ENCODE assay signal across 13 cellular contexts in genomic region chr3:143535994-143536784, GRCh38.
DNase-seq lines count a peak whose midpoint lies in the region; ATAC-seq and TF ChIP-seq lines count a peak whose summit lies in the region.
"Had no signal": no experiment of that assay in that cellular context is flagged by ENCODE, and none has a peak within 500 bp of the region (broad histone marks: within the 10 kb centered on the region; RNA-seq: fewer than 3 reads in every experiment).

No MANE protein-coding gene starts in this region.

- H3K36me3 Mint-ChIP-seq in memory B cell: peaks cover 2% of the 10 kb centered on the region

- H3K4me3 Mint-ChIP-seq in memory B cell: peak overlapping the region; percentile 75
- H3K4me3 Mint-ChIP-seq: nephron progenitor cell; stimulated activated naive CD8-positive, alpha-beta T cell treated with anti-CD3 and anti-CD28 coated beads, Interleukin-15, Interleukin-2, amounts not matched to agents 100 ng/mL and 50 ng/mL, for 24 hours had no signal

- ATAC-seq in GM18520 (IDR thresholded peaks at IDR 0.05; ENCODE audit: unreplicated experiment) (peak; percentile 97), GM21529 (IDR thresholded peaks at IDR 0.05; ENCODE audit: unreplicated experiment) (peak; percentile 95), HG03442 (IDR thresholded peaks at IDR 0.05; ENCODE audit: unreplicated experiment) (peak; percentile 95), memory B cell (ENCODE audit: low read depth) (peak; percentile 86)

- peak overlapping the region; percentile 90 for H3K27ac Mint-ChIP-seq in memory B cell
- H3K27ac Mint-ChIP-seq: nephron progenitor cell; stimulated activated naive CD8-positive, alpha-beta T cell treated with anti-CD3 and anti-CD28 coated beads, Interleukin-15, Interleukin-2, amounts not matched to agents 100 ng/mL and 50 ng/mL, for 24 hours had no signal

- TF ChIP-seq CTCF in RWPE1 (conservative IDR thresholded peaks at IDR 0.05; ENCODE audit: low read depth): no peak

- no peak for DNase-seq in memory B cell (ENCODE audit: low spot score in 2 of 2)
- no peak for DNase-seq in RWPE1 (ENCODE audit: low spot score)
- DNase-seq in Ammon's horn (ENCODE audit: low spot score): no peak
- DNase-seq in GOT3 (lab: John Stamatoyannopoulos, UW): no peak
- no peak for DNase-seq in activated gamma-delta T cell (lab: John Stamatoyannopoulos, UW)
- DNase-seq: activated CD4-positive, alpha-beta T cell treated with anti-CD3 and anti-CD28 coated beads, Interleukin-2, amount 50 U/mL, for 4 hours; NCI-H187 treated with DMSO at 0.1 percent for 48 hours; nephron progenitor cell had no signal

- peaks cover 19% of the 10 kb centered on the region for H3K4me1 Mint-ChIP-seq in memory B cell

- H3K27ac ChIP-seq in RWPE1: no peak overlapping the region
- H3K27ac ChIP-seq: epithelial cell of prostate had no signal

- CTCF ChIA-PET in RWPE1 (lab: Yijun Ruan, JAX): interaction anchor here (0.6 kb wide), 1 partner anchor 242 kb away, joined by 3 read pairs; no protein-coding TSS in a partner anchor

- H3K9me3 Mint-ChIP-seq in memory B cell: no peaks in the 10 kb centered on the region
- H3K9me3 Mint-ChIP-seq: nephron progenitor cell; stimulated activated naive CD8-positive, alpha-beta T cell treated with anti-CD3 and anti-CD28 coated beads, Interleukin-15, Interleukin-2, amounts not matched to agents 100 ng/mL and 50 ng/mL, for 24 hours had no signal

- no peaks in the 10 kb centered on the region for H3K27me3 Mint-ChIP-seq in memory B cell
- H3K27me3 Mint-ChIP-seq: stimulated activated naive CD8-positive, alpha-beta T cell treated with anti-CD3 and anti-CD28 coated beads, Interleukin-15, Interleukin-2, amounts not matched to agents 100 ng/mL and 50 ng/mL, for 24 hours had no signal

- POLR2A ChIA-PET in RWPE1 (lab: Yijun Ruan, JAX; ENCODE audit: low non-redundant PET): no interaction called here
